Comparison of ENCODE assay signal across 8 cellular contexts in the genomic region with DNA sequence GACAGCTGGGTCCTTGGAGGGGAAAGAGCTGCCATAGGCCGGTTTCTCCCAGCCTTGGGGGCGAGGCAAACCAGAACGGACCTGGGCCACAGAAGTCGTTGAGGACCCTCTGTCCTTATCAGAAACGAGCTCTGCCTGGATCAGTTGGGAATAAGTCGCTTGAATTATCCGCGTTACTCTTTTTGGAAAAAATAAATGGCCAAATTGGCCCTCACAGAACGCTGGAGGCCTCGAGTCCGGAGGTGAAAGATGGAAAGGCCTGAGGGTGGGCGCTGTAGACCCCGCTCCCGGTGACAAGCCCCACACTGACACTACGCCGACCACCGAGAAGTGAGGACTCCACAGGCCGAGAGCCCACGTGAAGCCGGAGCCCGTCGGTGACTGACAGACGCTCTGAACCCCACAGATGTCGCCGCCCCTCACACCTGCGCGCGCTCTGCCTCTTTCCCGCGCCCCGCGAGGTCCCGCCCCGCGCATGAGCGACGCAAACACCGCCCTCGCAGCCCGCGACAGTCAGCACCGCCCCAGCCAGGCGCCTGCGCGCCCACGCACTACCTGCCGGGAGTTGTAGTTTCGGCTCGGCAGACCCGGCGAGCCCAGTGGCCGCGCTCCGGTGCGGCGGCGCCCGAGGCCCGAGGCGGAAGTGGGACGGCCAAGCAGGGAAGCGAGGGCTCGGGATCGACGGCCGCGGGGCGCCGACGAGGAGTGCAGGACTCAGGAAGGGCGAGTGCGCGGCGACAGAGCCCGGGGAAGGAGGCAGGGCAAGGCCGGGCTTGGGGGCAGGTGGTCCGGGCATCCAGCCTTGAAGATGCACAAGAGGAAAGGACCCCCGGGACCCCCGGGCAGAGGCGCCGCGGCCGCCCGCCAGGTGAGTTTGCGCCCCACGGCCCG. TPM values are rescaled to one million over a fixed set of nuclear protein-coding genes. Genes with fewer than 3 reads are reported as not detected.
A peak's percentile ranks its signal among the peaks of the same experiment; 100 is the strongest.
DNase-seq lines count a peak whose midpoint lies in the region; ATAC-seq, FAIRE-seq and TF ChIP-seq lines count a peak whose summit lies in the region.

A gene (minus strand): TSS at position 484 of the 891 bp plus-strand sequence. CDS start 1,225 bp downstream, outside the sequence.
A gene (plus strand): TSS at position 568 of the 891 bp plus-strand sequence. CDS start 241 bp downstream, at position 809.

- H3K9me3 ChIP-seq in WERI-Rb-1 (ENCODE audit: severe bottlenecking): peaks cover 5% of the 10 kb centered on the region

- peak within 1 kb of the TSS; percentile 87 to 89 (median 87) for H3K4me3 Mint-ChIP-seq in immature natural killer cell

- H3K9me3 Mint-ChIP-seq in immature natural killer cell: no peaks in the 10 kb centered on the region

- DNase-seq in 8988T (peak; percentile 92), NCI-H2196 (lab: John Stamatoyannopoulos, UW; ENCODE audit: unreplicated experiment) (peak; percentile 96), WERI-Rb-1 (peak; percentile 95), bronchial epithelial cell (ENCODE audit: low read depth) (peak; percentile 77), immature natural killer cell (peak; percentile 89 to 90 (median 90)), smooth muscle cell of the brain vasculature (ENCODE audit: low read depth, low spot score) (peak; percentile 31)

- H3K4me3 ChIP-seq in WERI-Rb-1 (ENCODE audit: low read depth, low read length) (peak within 1 kb of the TSS; percentile 83), bronchial epithelial cell (ENCODE audit: low read depth, low read length) (peak within 1 kb of the TSS; percentile 76)

- H3K27ac ChIP-seq in WERI-Rb-1: peak within 1 kb of the TSS; percentile 75

- FAIRE-seq in bronchial epithelial cell (lab: Jason Lieb, UNC): no peak

- peak; percentile 72 for ATAC-seq in HG03064 (IDR thresholded peaks at IDR 0.05; ENCODE audit: low read depth, unreplicated experiment)

- TF ChIP-seq CTCF in WERI-Rb-1 (IDR thresholded peaks at IDR 0.05; ENCODE audit: low read depth, low read length) (no peak), bronchial epithelial cell (IDR thresholded peaks at IDR 0.05; ENCODE audit: insufficient read depth, low read length, severe bottlenecking) (no peak)

- H3K27me3 ChIP-seq in WERI-Rb-1 (ENCODE audit: insufficient read depth, low read depth, severe bottlenecking): no peaks in the 10 kb centered on the region
- H3K27me3 ChIP-seq in bronchial epithelial cell (ENCODE audit: control insufficient read depth, insufficient read depth, low read length): no peaks in the 10 kb centered on the region

- H3K27ac Mint-ChIP-seq in immature natural killer cell: peak within 1 kb of the TSS; percentile 90 to 97 (median 91)

- peaks cover 16 to 19% of the 10 kb centered on the region in 2 donors for H3K4me1 Mint-ChIP-seq in immature natural killer cell

- peaks cover 0 to 6% (median 0%) of the 10 kb centered on the region in 3 donors for H3K36me3 Mint-ChIP-seq in immature natural killer cell

- H3K27me3 Mint-ChIP-seq in immature natural killer cell (ENCODE audit: low read depth in 3 of 3): peaks cover 0 to 9% (median 2%) of the 10 kb centered on the region in 3 donors

- H3K36me3 ChIP-seq in WERI-Rb-1 (peaks cover 7% of the 10 kb centered on the region), bronchial epithelial cell (ENCODE audit: control insufficient read depth, insufficient read depth, low read length) (peaks cover 2% of the 10 kb centered on the region)

- TF ChIP-seq POLR2A in GM18526 (IDR thresholded peaks at IDR 0.05; ENCODE audit: extremely low read depth, insufficient read length): peak; percentile 61

RNA-seq across cellular contexts. Expression of the first gene that starts in this region (rescaled TPM):
- 0.26 and 0.77 TPM in 2 replicates for total RNA-seq in bronchial epithelial cell
- 10 to 100 TPM in 1 of 3 donors, 1 to 10 TPM in 2; 2.7 to 12.2 (median 6.9) TPM for polyA plus RNA-seq in immature natural killer cell

RNA-seq across cellular contexts. Expression of the second gene that starts in this region (rescaled TPM):
- total RNA-seq in bronchial epithelial cell: 6.8 and 11.3 TPM in 2 replicates
- 10 to 100 TPM in 1 of 3 donors, 1 to 10 TPM in 2; 1.5 to 19.2 (median 5.8) TPM for polyA plus RNA-seq in immature natural killer cell

Comparison
In these comparisons a context has a peak if more than half of its experiments do, and no peak if none do; other contexts are left out.
1. Peak in every context shown above with its lines: DNase-seq, ATAC-seq, H3K4me3 ChIP-seq and H3K27ac ChIP-seq.
2. DNase-seq: peak in every context shown above with its lines; median percentile 96 in NCI-H2196; 95 in WERI-Rb-1; 92 in 8988T; 90 in immature natural killer cell; 77 in bronchial epithelial cell; 31 in smooth muscle cell of the brain vasculature.